24 cellular contexts compared by ENCODE assay signal in genomic region chr15:85834651-85835050, GRCh38.
"Had no signal": no experiment of that assay in that cellular context is flagged by ENCODE, and none has a peak within 500 bp of the region (broad histone marks: within the 10 kb centered on the region; RNA-seq: fewer than 3 reads in every experiment).

No MANE protein-coding gene starts in this region.

- H2AFZ ChIP-seq: parathyroid adenoma had no signal

- H3K9me3 ChIP-seq: ovary, psoas muscle, right lobe of liver, sigmoid colon, stomach, thoracic aorta, thyroid gland, tibial nerve, upper lobe of right lung, uterus had no signal

- H3K4me1 ChIP-seq: parathyroid adenoma, psoas muscle, right lobe of liver, sigmoid colon, thyroid gland, upper lobe of right lung, uterus had no signal

- H3K36me3 ChIP-seq: ovary, right lobe of liver, sigmoid colon, stomach, thoracic aorta, thyroid gland, tibial nerve, upper lobe of right lung, uterus had no signal

- H3K4me3 ChIP-seq: ovary, psoas muscle, right lobe of liver, sigmoid colon, stomach, thoracic aorta, thyroid gland, tibial nerve, upper lobe of right lung, uterus had no signal

- H3K27ac ChIP-seq: ovary, parathyroid adenoma, psoas muscle, right lobe of liver, sigmoid colon, stomach, thoracic aorta, thyroid gland, tibial nerve, upper lobe of right lung, uterus had no signal

- DNase-seq: naive B cell; naive thymus-derived CD8-positive, alpha-beta T cell; nephron progenitor cell; occipital lobe; ovary; posterior cingulate gyrus; psoas muscle; right cardiac atrium; right lobe of liver; sigmoid colon; small intestine; stimulated activated CD4-positive, alpha-beta T cell treated with anti-CD3 and anti-CD28 coated beads, Interleukin-15, amount 100 ng/mL, for 24 hours; stimulated activated CD4-positive, alpha-beta T cell treated with anti-CD3 and anti-CD28 coated beads, Interleukin-2, amount 100 ng/mL, for 24 hours; stimulated activated CD4-positive, alpha-beta T cell treated with anti-CD3 and anti-CD28 coated beads, Interleukin-2, amount 100 ng/mL, for 48 hours; stimulated activated CD4-positive, alpha-beta T cell treated with anti-CD3 and anti-CD28 coated beads, Interleukin-4, amount 100 ng/mL, for 24 hours; stimulated activated naive B cell treated with anti-CD40 and anti-IgM and Interleukin-4, amounts not matched to agents 10 μg/mL and 1 μg/mL and 100 μg/mL, for 72 hours; stimulated activated naive CD4-positive, alpha-beta T cell treated with Interleukin-2 at 50 U/mL for 16 hours; stomach; thyroid gland; upper lobe of right lung; uterus had no signal

- H3K79me2 ChIP-seq: parathyroid adenoma had no signal

- H3K27me3 ChIP-seq: ovary, right lobe of liver, sigmoid colon, stomach, thyroid gland, tibial nerve, upper lobe of right lung, uterus had no signal

- H3K9ac ChIP-seq: parathyroid adenoma had no signal
